Comparison of ENCODE assay signal across 8 cellular contexts in the genomic region with DNA sequence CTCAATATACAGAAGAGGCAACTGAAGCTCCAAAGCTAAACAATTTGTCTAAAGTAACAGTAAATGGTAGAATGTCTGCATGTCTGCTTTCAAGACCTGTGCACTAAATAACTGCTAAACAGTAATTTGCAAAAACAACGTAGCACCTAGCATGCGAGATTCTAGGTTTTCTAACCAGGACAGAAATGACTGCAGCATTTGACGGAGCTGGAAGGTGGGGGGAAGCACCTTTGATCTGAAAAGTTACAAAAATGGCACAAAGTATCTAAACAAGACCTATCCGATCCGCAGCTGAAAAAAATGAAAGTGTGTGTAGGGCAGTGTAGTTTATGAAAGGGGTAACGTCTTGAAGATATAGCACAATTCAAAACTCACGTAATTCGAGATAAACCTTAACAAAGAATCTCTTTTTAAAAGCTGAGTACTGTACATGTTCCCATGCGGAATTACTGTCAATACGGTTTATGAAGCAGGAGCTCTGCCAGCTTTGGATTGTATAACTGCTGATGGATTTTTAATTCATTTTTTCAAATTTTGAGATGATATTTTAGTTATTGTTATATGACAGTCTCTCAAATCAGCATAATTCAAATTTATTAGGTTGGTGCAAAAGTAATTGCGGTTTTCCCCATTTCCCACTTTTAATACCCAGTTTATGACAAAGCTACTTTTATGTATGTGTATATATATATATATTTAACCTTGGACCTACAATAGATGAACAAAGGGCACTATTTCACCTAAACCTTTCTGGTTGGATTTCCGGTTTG. TPM values are rescaled to one million over a fixed set of nuclear protein-coding genes. Genes with fewer than 3 reads are reported as not detected.
DNase-seq lines count a peak whose midpoint lies in the region; ATAC-seq, FAIRE-seq and TF ChIP-seq lines count a peak whose summit lies in the region.

No MANE protein-coding gene starts in this region.

- H3K4me1 Mint-ChIP-seq in activated T-cell treated with anti-CD3 and anti-CD28 coated beads, Interleukin-2, amount 50 U/mL, for 24 hours (ENCODE audit: low read depth) = peaks cover 64% of the 10 kb centered on the region
- peaks cover 71% of the 10 kb centered on the region for H3K4me1 Mint-ChIP-seq in activated T-helper 2 cell treated with anti-CD3 and anti-CD28 coated beads, Interferon-gamma antibody, Interleukin-2, Interleukin-4, amounts not matched to agents 10 μg/mL and 5 μg/mL and 100 μg/mL, durations not matched to agents 14 hours and 24 hours and 36 hours (ENCODE audit: low read depth)

- no peak for TF ChIP-seq CTCF in kidney (IDR thresholded peaks at IDR 0.05; ENCODE audit: borderline replicate concordance, extremely low read depth, insufficient read depth)
- no peak for TF ChIP-seq CTCF in lower leg skin (IDR thresholded peaks at IDR 0.05)

- H3K9me3 Mint-ChIP-seq in activated T-cell treated with anti-CD3 and anti-CD28 coated beads, Interleukin-2, amount 50 U/mL, for 24 hours = no peaks in the 10 kb centered on the region
- H3K9me3 Mint-ChIP-seq in activated T-helper 2 cell treated with anti-CD3 and anti-CD28 coated beads, Interferon-gamma antibody, Interleukin-2, Interleukin-4, amounts not matched to agents 10 μg/mL and 5 μg/mL and 100 μg/mL, durations not matched to agents 14 hours and 24 hours and 36 hours = no peaks in the 10 kb centered on the region

- peak overlapping the region; percentile 74 to 80 for H3K4me3 ChIP-seq in kidney (ENCODE audit: low read length in 2 of 2)
- H3K4me3 ChIP-seq in thymus (ENCODE audit: low read length) = peak overlapping the region; percentile 72
- H3K4me3 ChIP-seq in lower leg skin (ENCODE audit: low read depth, poor library complexity, severe bottlenecking) = no peak overlapping the region

- H3K27me3 Mint-ChIP-seq in activated T-cell treated with anti-CD3 and anti-CD28 coated beads, Interleukin-2, amount 50 U/mL, for 24 hours = peaks cover 2% of the 10 kb centered on the region
- H3K27me3 Mint-ChIP-seq in activated T-helper 2 cell treated with anti-CD3 and anti-CD28 coated beads, Interferon-gamma antibody, Interleukin-2, Interleukin-4, amounts not matched to agents 10 μg/mL and 5 μg/mL and 100 μg/mL, durations not matched to agents 14 hours and 24 hours and 36 hours (ENCODE audit: low read depth) = no peaks in the 10 kb centered on the region

- WGBS in thymus = 85% methylated on average over 12 of the region's 12 CpGs
- 36 to 45% methylated on average over 12 of the region's 12 CpGs for WGBS in lower leg skin, 2 donors

- intact Hi-C loops in activated T-helper 2 cell treated with anti-CD3 and anti-CD28 coated beads, Interferon-gamma antibody, Interleukin-2, Interleukin-4, amounts not matched to agents 10 μg/mL and 5 μg/mL and 100 μg/mL, durations not matched to agents 14 hours and 24 hours and 36 hours (cut with micrococcal nuclease) = no loop called here
- intact Hi-C loops in kidney (cut with DNase I) = no loop called here
- intact Hi-C loops in posterior cingulate gyrus (cut with DNase I) = loop anchor here (5.0 kb wide), 1 partner anchor 54 kb away; the partner anchor contains the start of gene PRKAR1A
- intact Hi-C loops in lower leg skin (cut with DNase I; ENCODE audit: low total_unique reads) = no loop called here

- H3K36me3 Mint-ChIP-seq in activated T-cell treated with anti-CD3 and anti-CD28 coated beads, Interleukin-2, amount 50 U/mL, for 24 hours (ENCODE audit: low read depth) = no peaks in the 10 kb centered on the region
- H3K36me3 Mint-ChIP-seq in activated T-helper 2 cell treated with anti-CD3 and anti-CD28 coated beads, Interferon-gamma antibody, Interleukin-2, Interleukin-4, amounts not matched to agents 10 μg/mL and 5 μg/mL and 100 μg/mL, durations not matched to agents 14 hours and 24 hours and 36 hours (ENCODE audit: low read depth) = peaks cover 7% of the 10 kb centered on the region

- H3K9me3 ChIP-seq in kidney (ENCODE audit: control insufficient read depth in 1 of 2, low read length in 2 of 2) (no peaks in the 10 kb centered on the region), thymus (ENCODE audit: control insufficient read depth) (no peaks in the 10 kb centered on the region)

- ATAC-seq in HG02759 (IDR thresholded peaks at IDR 0.05; ENCODE audit: unreplicated experiment) = no peak

- peak overlapping the region; percentile 57 to 59 for H3K9ac ChIP-seq in kidney (ENCODE audit: low read length in 2 of 2)

- H3K4me3 Mint-ChIP-seq in activated T-cell treated with anti-CD3 and anti-CD28 coated beads, Interleukin-2, amount 50 U/mL, for 24 hours = peak overlapping the region; percentile 78
- peak overlapping the region; percentile 78 for H3K4me3 Mint-ChIP-seq in activated T-helper 2 cell treated with anti-CD3 and anti-CD28 coated beads, Interferon-gamma antibody, Interleukin-2, Interleukin-4, amounts not matched to agents 10 μg/mL and 5 μg/mL and 100 μg/mL, durations not matched to agents 14 hours and 24 hours and 36 hours (ENCODE audit: low read depth)

- DNase-seq in activated T-cell treated with anti-CD3 and anti-CD28 coated beads, Interleukin-2, amount 50 U/mL, for 24 hours = no peak
- DNase-seq in activated T-cell treated with anti-CD3 and anti-CD28 coated beads, Interleukin-2, amount 50 U/mL, for 48 hours = no peak
- DNase-seq in activated T-helper 2 cell treated with anti-CD3 and anti-CD28 coated beads, Interferon-gamma antibody, Interleukin-2, Interleukin-4, amounts not matched to agents 10 μg/mL and 5 μg/mL and 100 μg/mL, durations not matched to agents 14 hours and 24 hours and 36 hours (ENCODE audit: low spot score) = no peak
- DNase-seq in kidney (no peak), posterior cingulate gyrus (no peak), lower leg skin (ENCODE audit: low spot score in 2 of 2) (no peak)

- H3K4me1 ChIP-seq in kidney (ENCODE audit: control insufficient read depth in 1 of 2, insufficient read depth in 1 of 2, low read depth in 1 of 2, low read length in 2 of 2) = peaks cover 14 to 15% of the 10 kb centered on the region in 2 donors
- H3K4me1 ChIP-seq in thymus (ENCODE audit: control insufficient read depth, insufficient read depth, low read length) = peaks cover 10% of the 10 kb centered on the region

- H3K27ac Mint-ChIP-seq in activated T-cell treated with anti-CD3 and anti-CD28 coated beads, Interleukin-2, amount 50 U/mL, for 24 hours = peak overlapping the region; percentile 87
- peak overlapping the region; percentile 63 for H3K27ac Mint-ChIP-seq in activated T-helper 2 cell treated with anti-CD3 and anti-CD28 coated beads, Interferon-gamma antibody, Interleukin-2, Interleukin-4, amounts not matched to agents 10 μg/mL and 5 μg/mL and 100 μg/mL, durations not matched to agents 14 hours and 24 hours and 36 hours

- H3K27ac ChIP-seq in kidney (ENCODE audit: low read depth in 2 of 2, low read length in 2 of 2) = peak overlapping the region; percentile 73 to 85
- peak overlapping the region; percentile 58 for H3K27ac ChIP-seq in thymus (ENCODE audit: low read depth)

- H3K36me3 ChIP-seq in kidney (ENCODE audit: control insufficient read depth in 1 of 2, insufficient read depth in 2 of 2, low read length in 2 of 2) = no peaks in the 10 kb centered on the region
- no peaks in the 10 kb centered on the region for H3K36me3 ChIP-seq in thymus (ENCODE audit: control insufficient read depth, insufficient read depth)

- FAIRE-seq in kidney (lab: Jason Lieb, UNC) = no peak

- peaks cover 9% of the 10 kb centered on the region for H3K27me3 ChIP-seq in thymus (ENCODE audit: control insufficient read depth, insufficient read depth)

- TF ChIP-seq POLR2A in lower leg skin (IDR thresholded peaks at IDR 0.05) = no peak

RNA-seq across cellular contexts. Expression of gene WIPI1, which starts 1.1 kb away (rescaled TPM):
- 14.0 and 15.7 TPM in 2 replicates for total RNA-seq in activated T-helper 2 cell treated with anti-CD3 and anti-CD28 coated beads, Interferon-gamma antibody, Interleukin-2, Interleukin-4, amounts not matched to agents 10 μg/mL and 5 μg/mL and 100 μg/mL, durations not matched to agents 14 hours and 24 hours and 36 hours
- total RNA-seq in kidney = 41.2 TPM
- polyA plus RNA-seq in kidney (ENCODE audit: insufficient read depth, low read depth, low replicate concordance) = 40.9 TPM
- polyA plus RNA-seq in thymus = 17.8 TPM
- 10 to 100 TPM; 21.7 to 64.3 (median 38.2) TPM for total RNA-seq in lower leg skin

RNA-seq across cellular contexts. Expression of gene PRKAR1A, which starts 53.8 kb away (rescaled TPM):
- 263 and 265 TPM in 2 replicates for total RNA-seq in activated T-helper 2 cell treated with anti-CD3 and anti-CD28 coated beads, Interferon-gamma antibody, Interleukin-2, Interleukin-4, amounts not matched to agents 10 μg/mL and 5 μg/mL and 100 μg/mL, durations not matched to agents 14 hours and 24 hours and 36 hours
- 340 TPM for total RNA-seq in kidney
- polyA plus RNA-seq in kidney (ENCODE audit: insufficient read depth, low read depth, low replicate concordance) = 92.3 TPM
- 144 TPM for polyA plus RNA-seq in thymus
- total RNA-seq in lower leg skin = 100 to 1,000 TPM; 198 to 214 (median 207) TPM
